1 cellular context compared by ENCODE assay signal in the genomic region with DNA sequence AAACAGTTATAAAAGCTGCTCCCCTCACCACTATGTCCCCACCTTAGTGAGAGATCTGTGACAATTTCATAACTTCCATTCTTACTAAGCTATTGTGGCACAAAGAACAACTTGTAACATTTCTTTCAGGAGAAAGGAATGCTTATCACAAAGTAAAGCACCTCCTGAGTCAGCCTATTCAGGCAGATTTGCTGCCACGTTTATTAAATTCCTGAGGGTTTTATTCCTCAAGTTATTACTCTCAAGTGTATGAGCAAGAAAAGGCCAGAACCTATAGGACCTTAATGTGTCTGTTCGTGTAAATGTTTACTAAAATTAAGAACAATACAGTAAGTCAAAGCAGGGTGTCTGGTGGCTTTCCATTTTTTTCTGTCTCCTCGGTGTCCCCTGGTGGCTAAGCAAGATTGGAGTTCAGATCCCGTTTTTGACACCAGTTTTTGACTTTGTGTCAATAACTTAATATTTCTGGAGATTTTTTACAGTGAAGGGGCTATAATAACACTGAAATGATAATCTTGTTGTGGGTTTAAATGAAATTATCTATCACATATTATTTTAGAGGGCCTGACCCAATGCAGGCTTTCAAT.
TF ChIP-seq lines count a peak whose summit lies in the region.

No MANE protein-coding gene starts in this region.

TF ChIP-seq in H1, 55 proteins besides CTCF, POLR2A, EP300 and RAD21:
- TF ChIP-seq SUZ12 (IDR thresholded peaks at IDR 0.05; ENCODE audit: low read length) (no peak), EZH2 (IDR thresholded peaks at IDR 0.05; ENCODE audit: low read depth, low read length, severe bottlenecking) (no peak), PHF8 (conservative IDR thresholded peaks at IDR 0.05; ENCODE audit: low read depth, low read length) (no peak), NANOG (IDR thresholded peaks at IDR 0.05; ENCODE audit: insufficient read depth, low read depth, low read length, poor library complexity, severe bottlenecking) (no peak), E2F6 (IDR thresholded peaks at IDR 0.05) (no peak), KDM4A (IDR thresholded peaks at IDR 0.05; ENCODE audit: low read depth, low read length, severe bottlenecking) (no peak), CREB1 (IDR thresholded peaks at IDR 0.05) (no peak), CHD7 (IDR thresholded peaks at IDR 0.05; ENCODE audit: insufficient replicate concordance, low read length) (no peak), JUND (IDR thresholded peaks at IDR 0.05; ENCODE audit: low read length) (no peak), BRCA1 (IDR thresholded peaks at IDR 0.05; ENCODE audit: low read depth, low read length) (no peak), MAFK (IDR thresholded peaks at IDR 0.05; ENCODE audit: low read depth, low read length) (no peak), ATF3 (IDR thresholded peaks at IDR 0.05; ENCODE audit: insufficient read depth, low read depth, low read length) (no peak), CTBP2 (IDR thresholded peaks at IDR 0.05; ENCODE audit: borderline replicate concordance, insufficient read depth, insufficient read length, low read length) (no peak), ASH2L (IDR thresholded peaks at IDR 0.05; ENCODE audit: low read length) (no peak), POLR2AphosphoS5 (IDR thresholded peaks at IDR 0.05; ENCODE audit: low read depth, low read length) (no peak), FOSL1 (IDR thresholded peaks at IDR 0.05; ENCODE audit: insufficient read depth, low read depth, low read length) (no peak), SIX5 (IDR thresholded peaks at IDR 0.05; ENCODE audit: low read depth, low read length) (no peak), RFX5 (IDR thresholded peaks at IDR 0.05; ENCODE audit: borderline replicate concordance, low read depth, low read length) (no peak), CBX5 (IDR thresholded peaks at IDR 0.05; ENCODE audit: low read depth, low read length) (no peak), SP2 (IDR thresholded peaks at IDR 0.05; ENCODE audit: low read length) (no peak)
